26 cellular contexts compared by ENCODE assay signal in the genomic region with DNA sequence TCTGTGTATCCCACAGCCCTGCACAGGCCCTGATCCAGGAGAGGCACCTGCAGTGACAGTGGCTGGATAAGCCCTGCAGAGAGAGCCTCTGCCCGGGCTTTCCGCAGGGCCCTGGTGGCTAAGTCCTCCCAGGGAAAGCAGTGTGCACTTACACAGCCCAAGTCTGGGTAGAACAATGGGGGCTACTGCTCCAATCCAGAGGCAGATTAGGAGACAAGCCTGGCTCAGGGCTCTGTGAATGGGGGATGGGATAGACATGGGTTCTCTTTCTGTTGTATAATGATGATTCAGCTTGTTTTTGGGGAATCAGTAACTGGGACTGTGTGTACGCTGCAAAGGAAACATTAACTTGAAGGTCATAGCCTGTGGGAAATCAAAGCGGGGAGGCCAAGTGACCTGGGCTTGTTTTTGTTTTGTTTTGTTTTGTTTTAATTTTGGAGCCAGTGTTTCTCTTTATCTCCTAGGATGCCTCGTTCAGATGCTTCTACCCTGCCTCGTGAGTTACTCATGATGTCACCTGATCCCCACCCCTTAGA. TPM values are rescaled to one million over a fixed set of nuclear protein-coding genes. Genes with fewer than 3 reads are reported as not detected.
"Had no signal": no experiment of that assay in that cellular context is flagged by ENCODE, and none has a peak within 500 bp of the region (broad histone marks: within the 10 kb centered on the region; RNA-seq: fewer than 3 reads in every experiment).

No MANE protein-coding gene starts in this region.

- H3K27ac Mint-ChIP-seq: activated CD4-positive, alpha-beta memory T cell treated with anti-CD3 and anti-CD28 coated beads, Interleukin-2, amount 10 ng/mL, durations not matched to agents 7 days and 5 days; activated CD8-positive, alpha-beta memory T cell treated with anti-CD3 and anti-CD28 coated beads, Interleukin-2, amount 10 ng/mL, durations not matched to agents 7 days and 5 days; activated naive CD8-positive, alpha-beta T cell treated with anti-CD3 and anti-CD28 coated beads for 36 hours; brain; endodermal cell; stimulated activated naive CD8-positive, alpha-beta T cell treated with anti-CD3 and anti-CD28 coated beads, Interleukin-15, Interleukin-2, amounts not matched to agents 100 ng/mL and 50 ng/mL, for 24 hours; WTC11 had no signal

- H3K4me3 Mint-ChIP-seq: activated CD4-positive, alpha-beta memory T cell treated with anti-CD3 and anti-CD28 coated beads, Interleukin-2, amount 10 ng/mL, durations not matched to agents 7 days and 5 days; activated CD8-positive, alpha-beta memory T cell treated with anti-CD3 and anti-CD28 coated beads, Interleukin-2, amount 10 ng/mL, durations not matched to agents 7 days and 5 days; activated naive CD8-positive, alpha-beta T cell treated with anti-CD3 and anti-CD28 coated beads for 36 hours; brain; endodermal cell; stimulated activated naive CD8-positive, alpha-beta T cell treated with anti-CD3 and anti-CD28 coated beads, Interleukin-15, Interleukin-2, amounts not matched to agents 100 ng/mL and 50 ng/mL, for 24 hours; WTC11 had no signal

- H3K36me3 Mint-ChIP-seq: activated CD8-positive, alpha-beta memory T cell treated with anti-CD3 and anti-CD28 coated beads, Interleukin-2, amount 10 ng/mL, durations not matched to agents 7 days and 5 days; activated naive CD8-positive, alpha-beta T cell treated with anti-CD3 and anti-CD28 coated beads for 36 hours; brain; WTC11 had no signal

- DNase-seq: activated CD4-positive, alpha-beta memory T cell treated with anti-CD3 and anti-CD28 coated beads, Interleukin-2, amount 10 ng/mL, durations not matched to agents 7 days and 5 days; activated CD4-positive, alpha-beta T cell treated with anti-CD3 and anti-CD28 coated beads for 4 hours; activated CD8-positive, alpha-beta memory T cell treated with anti-CD3 and anti-CD28 coated beads, Interleukin-2, amount 10 ng/mL, durations not matched to agents 7 days and 5 days; activated naive CD4-positive, alpha-beta T cell; activated naive CD8-positive, alpha-beta T cell treated with anti-CD3 and anti-CD28 coated beads for 36 hours; amygdala; central memory CD4-positive, alpha-beta T cell; dorsolateral prefrontal cortex; endodermal cell; foreskin melanocyte; hypothalamus; islet precursor cell; left ventricle myocardium inferior; right cardiac atrium; small intestine; stimulated activated CD4-positive, alpha-beta T cell treated with anti-CD3 and anti-CD28 coated beads, Interleukin-15, amount 100 ng/mL, for 24 hours; stimulated activated CD4-positive, alpha-beta T cell treated with anti-CD3 and anti-CD28 coated beads, Interleukin-2, amount 100 ng/mL, for 48 hours; trophoblast cell had no signal

- H3K36me3 ChIP-seq: left ventricle myocardium inferior, prostate gland had no signal

- ATAC-seq: activated CD8-positive, alpha-beta memory T cell treated with anti-CD3 and anti-CD28 coated beads, Interleukin-2, amount 10 ng/mL, durations not matched to agents 7 days and 5 days; right cardiac atrium; WTC11 had no signal

- H3K27ac ChIP-seq: epithelial cell of prostate, left ventricle myocardium inferior, prostate gland had no signal

- H3K9me3 Mint-ChIP-seq: activated CD4-positive, alpha-beta memory T cell treated with anti-CD3 and anti-CD28 coated beads, Interleukin-2, amount 10 ng/mL, durations not matched to agents 7 days and 5 days; activated naive CD8-positive, alpha-beta T cell treated with anti-CD3 and anti-CD28 coated beads for 36 hours; stimulated activated naive CD8-positive, alpha-beta T cell treated with anti-CD3 and anti-CD28 coated beads, Interleukin-15, Interleukin-2, amounts not matched to agents 100 ng/mL and 50 ng/mL, for 24 hours had no signal

- H3K9me3 ChIP-seq: left ventricle myocardium inferior, prostate gland had no signal

- H3K4me3 ChIP-seq: dorsolateral prefrontal cortex, left ventricle myocardium inferior, prostate gland had no signal

- H3K4me1 Mint-ChIP-seq: activated CD4-positive, alpha-beta memory T cell treated with anti-CD3 and anti-CD28 coated beads, Interleukin-2, amount 10 ng/mL, durations not matched to agents 7 days and 5 days; activated CD8-positive, alpha-beta memory T cell treated with anti-CD3 and anti-CD28 coated beads, Interleukin-2, amount 10 ng/mL, durations not matched to agents 7 days and 5 days; activated naive CD8-positive, alpha-beta T cell treated with anti-CD3 and anti-CD28 coated beads for 36 hours had no signal

- H3K4me1 ChIP-seq: prostate gland had no signal

RNA-seq across cellular contexts. Expression of a gene that starts 4.1 kb away (rescaled TPM):
- total RNA-seq: activated CD4-positive, alpha-beta memory T cell treated with anti-CD3 and anti-CD28 coated beads, Interleukin-2, amount 10 ng/mL, durations not matched to agents 7 days and 5 days; activated CD8-positive, alpha-beta memory T cell treated with anti-CD3 and anti-CD28 coated beads, Interleukin-2, amount 10 ng/mL, durations not matched to agents 7 days and 5 days; activated naive CD8-positive, alpha-beta T cell treated with anti-CD3 and anti-CD28 coated beads for 36 hours; fibroblast of lung; mononuclear cell; T-helper 2 cell treated with Interferon-gamma antibody and Interleukin-4, amounts not matched to agents 100 ng/mL and 5 ng/mL, for 36 hours had no signal
